In the genomic region with DNA sequence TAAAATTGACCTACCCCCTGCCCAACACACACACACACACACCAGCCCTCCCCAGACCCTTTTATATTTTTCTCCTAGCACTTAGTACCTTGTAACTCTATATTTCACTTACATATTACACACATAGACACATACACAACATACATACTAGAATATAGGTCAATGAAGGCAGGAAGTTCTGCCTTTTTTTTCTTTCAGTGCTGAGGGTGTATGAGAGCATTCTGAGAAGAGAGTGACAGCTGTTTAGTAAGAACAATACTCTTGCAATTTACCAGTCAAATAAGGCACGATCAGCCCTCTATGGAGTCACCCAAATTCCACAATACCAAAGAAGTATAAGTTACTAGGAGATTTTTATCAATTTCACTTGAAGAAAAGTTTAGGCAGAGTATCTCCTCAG, we compare ENCODE assay signal across 1 cellular context.
TF ChIP-seq lines count a peak whose summit lies in the region.

No MANE protein-coding gene starts in this region.

TF ChIP-seq in K562, 482 proteins besides CTCF, POLR2A, EP300 and RAD21:
- TF ChIP-seq GATAD2B (IDR thresholded peaks at IDR 0.05; ENCODE audit: borderline replicate concordance) (no peak), ARNT (IDR thresholded peaks at IDR 0.05) (no peak), ETV5 (CRISPR knock-in tag; IDR thresholded peaks at IDR 0.05; ENCODE audit: low read depth) (no peak), RHOXF2B (CRISPR knock-in tag; conservative IDR thresholded peaks at IDR 0.05) (no peak), ZNF318 (IDR thresholded peaks at IDR 0.05; ENCODE audit: borderline replicate concordance in 1 of 2, low read depth in 1 of 2) (no peak), EWSR1 (IDR thresholded peaks at IDR 0.05; ENCODE audit: borderline replicate concordance, low read depth, partially characterized antibody) (no peak)
- TF ChIP-seq, protein P1, sequence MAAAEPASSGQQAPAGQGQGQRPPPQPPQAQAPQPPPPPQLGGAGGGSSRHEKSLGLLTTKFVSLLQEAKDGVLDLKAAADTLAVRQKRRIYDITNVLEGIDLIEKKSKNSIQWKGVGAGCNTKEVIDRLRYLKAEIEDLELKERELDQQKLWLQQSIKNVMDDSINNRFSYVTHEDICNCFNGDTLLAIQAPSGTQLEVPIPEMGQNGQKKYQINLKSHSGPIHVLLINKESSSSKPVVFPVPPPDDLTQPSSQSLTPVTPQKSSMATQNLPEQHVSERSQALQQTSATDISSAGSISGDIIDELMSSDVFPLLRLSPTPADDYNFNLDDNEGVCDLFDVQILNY (CRISPR knock-in tag; IDR thresholded peaks at IDR 0.05): no peak
